Comparison of ENCODE assay signal across 1 cellular context in the genomic region with DNA sequence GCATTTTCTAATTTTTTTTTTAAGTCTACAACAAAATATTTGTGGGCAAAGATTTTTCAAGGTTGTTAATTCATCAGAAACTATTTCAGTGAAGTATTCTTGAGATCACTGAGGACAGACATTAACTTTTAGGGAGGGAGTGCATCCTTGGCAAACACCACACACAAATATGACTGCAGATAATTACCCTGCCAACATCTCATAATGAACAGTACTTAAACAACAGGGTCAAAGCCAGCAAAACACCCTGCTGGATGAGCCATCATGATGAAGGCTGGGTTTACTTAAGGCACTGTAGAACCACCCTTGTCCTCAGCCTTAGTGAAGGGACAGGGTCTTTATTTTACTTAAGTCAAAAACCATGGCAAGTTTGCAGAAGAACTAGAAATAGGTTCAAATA.
TF ChIP-seq lines count a peak whose summit lies in the region.

No MANE protein-coding gene starts in this region.

TF ChIP-seq in GM23338, 12 proteins besides CTCF, POLR2A, EP300 and RAD21 (continued from another document):
- TF ChIP-seq, protein P1, sequence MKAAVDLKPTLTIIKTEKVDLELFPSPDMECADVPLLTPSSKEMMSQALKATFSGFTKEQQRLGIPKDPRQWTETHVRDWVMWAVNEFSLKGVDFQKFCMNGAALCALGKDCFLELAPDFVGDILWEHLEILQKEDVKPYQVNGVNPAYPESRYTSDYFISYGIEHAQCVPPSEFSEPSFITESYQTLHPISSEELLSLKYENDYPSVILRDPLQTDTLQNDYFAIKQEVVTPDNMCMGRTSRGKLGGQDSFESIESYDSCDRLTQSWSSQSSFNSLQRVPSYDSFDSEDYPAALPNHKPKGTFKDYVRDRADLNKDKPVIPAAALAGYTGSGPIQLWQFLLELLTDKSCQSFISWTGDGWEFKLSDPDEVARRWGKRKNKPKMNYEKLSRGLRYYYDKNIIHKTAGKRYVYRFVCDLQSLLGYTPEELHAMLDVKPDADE (IDR thresholded peaks at IDR 0.05): no peak
- no peak for TF ChIP-seq CREB1 (CRISPR knock-in tag; IDR thresholded peaks at IDR 0.05; ENCODE audit: low read depth)
